8 cellular contexts compared by ENCODE assay signal in genomic region chr1:205523891-205524793, GRCh38. TPM values are rescaled to one million over a fixed set of nuclear protein-coding genes. Genes with fewer than 3 reads are reported as not detected.
DNase-seq lines count a peak whose midpoint lies in the region; ATAC-seq and TF ChIP-seq lines count a peak whose summit lies in the region.

No MANE protein-coding gene starts in this region.

- peaks cover 1 to 3% (median 2%) of the 10 kb centered on the region in 3 donors for H3K27me3 Mint-ChIP-seq in CD14-positive monocyte (ENCODE audit: low read depth in 3 of 3)
- peaks cover 2% of the 10 kb centered on the region for H3K27me3 Mint-ChIP-seq in activated CD4-positive, alpha-beta memory T cell treated with anti-CD3 and anti-CD28 coated beads for 36 hours

- no peaks in the 10 kb centered on the region for H3K36me3 Mint-ChIP-seq in CD14-positive monocyte
- H3K36me3 Mint-ChIP-seq in activated CD4-positive, alpha-beta memory T cell treated with anti-CD3 and anti-CD28 coated beads for 36 hours = no peaks in the 10 kb centered on the region

- intact Hi-C loops in CD14-positive monocyte (cut with micrococcal nuclease) = loop anchor here (1.0 to 10.0 kb wide), 6 partner anchors 36 to 249 kb away; partner anchors contain the start of gene ELK4 (in 1 of the 2)
- intact Hi-C loops in activated CD4-positive, alpha-beta memory T cell treated with anti-CD3 and anti-CD28 coated beads for 36 hours (cut with micrococcal nuclease) = loop anchor here (1.0 kb wide), 4 partner anchors 36 to 189 kb away; no protein-coding TSS in a partner anchor
- intact Hi-C loops in dorsolateral prefrontal cortex (cut with DNase I) = loop anchor here (1.0 to 10.0 kb wide), 4 partner anchors 28 to 249 kb away; no protein-coding TSS in a partner anchor

- POLR2A ChIA-PET in activated CD4-positive, alpha-beta memory T cell treated with anti-CD3 and anti-CD28 coated beads for 36 hours (lab: Charles Lee) = interaction anchor here (1.3 kb wide), 1 partner anchor 36 kb away, joined by 8 read pairs; no protein-coding TSS in a partner anchor

- no peaks in the 10 kb centered on the region for H3K27me3 ChIP-seq in dorsolateral prefrontal cortex

- no peak overlapping the region for H3K4me3 ChIP-seq in dorsolateral prefrontal cortex

- H3K4me3 Mint-ChIP-seq in CD14-positive monocyte = no peak overlapping the region
- no peak overlapping the region for H3K4me3 Mint-ChIP-seq in activated CD4-positive, alpha-beta memory T cell treated with anti-CD3 and anti-CD28 coated beads for 36 hours

- peak overlapping the region in 58 of 59 donors; percentile 8 to 100 (median 95) for H3K27ac ChIP-seq in dorsolateral prefrontal cortex

- CTCF ChIA-PET in activated CD4-positive, alpha-beta memory T cell treated with anti-CD3 and anti-CD28 coated beads for 36 hours (lab: Charles Lee) = interaction anchor here (0.6 to 11.0 kb wide), 70 partner anchors 9 to 632 kb away, joined by 3 to 321 read pairs (median 4); partner anchors contain the start of genes ELK4, KLHDC8A and LEMD1

- DNase-seq in CD14-positive monocyte (ENCODE audit: low spot score) (peak; percentile 59), NCI-H774 (lab: John Stamatoyannopoulos, UW) (peak; percentile 68), dorsolateral prefrontal cortex (peak; percentile 83 to 94 (median 90)), medulla oblongata (ENCODE audit: extremely low spot score) (peak; percentile 95)
- DNase-seq in activated CD4-positive, alpha-beta memory T cell treated with anti-CD3 and anti-CD28 coated beads for 36 hours = peak; percentile 82
- DNase-seq in stimulated activated CD8-positive, alpha-beta memory T cell treated with anti-CD3 and anti-CD28 coated beads, Interleukin-15, amount 100 ng/mL, for 48 hours (ENCODE audit: low read depth in 2 of 2) = peak; percentile 33 to 47

- no peak overlapping the region for H3K27ac Mint-ChIP-seq in CD14-positive monocyte
- no peak overlapping the region for H3K27ac Mint-ChIP-seq in activated CD4-positive, alpha-beta memory T cell treated with anti-CD3 and anti-CD28 coated beads for 36 hours

- peaks cover 0 to 2% (median 0%) of the 10 kb centered on the region in 7 donors for H3K9me3 Mint-ChIP-seq in CD14-positive monocyte
- no peaks in the 10 kb centered on the region for H3K9me3 Mint-ChIP-seq in activated CD4-positive, alpha-beta memory T cell treated with anti-CD3 and anti-CD28 coated beads for 36 hours

- peak; percentile 90 for TF ChIP-seq CTCF in CD14-positive monocyte (IDR thresholded peaks at IDR 0.05)
- peak; percentile 73 to 98 (median 91) for TF ChIP-seq CTCF in dorsolateral prefrontal cortex (IDR thresholded peaks at IDR 0.05 in 54 of 56, conservative IDR thresholded peaks at IDR 0.05 in 2 of 56; ENCODE audit: low read depth in 1 of 56, partially characterized antibody in 56 of 56)

- peaks cover 4% of the 10 kb centered on the region for H3K4me1 Mint-ChIP-seq in CD14-positive monocyte
- H3K4me1 Mint-ChIP-seq in activated CD4-positive, alpha-beta memory T cell treated with anti-CD3 and anti-CD28 coated beads for 36 hours (ENCODE audit: low read depth) = no peaks in the 10 kb centered on the region

- ATAC-seq in HG02678 (IDR thresholded peaks at IDR 0.05; ENCODE audit: unreplicated experiment) = peak; percentile 49
- no peak for ATAC-seq in HG02588 (IDR thresholded peaks at IDR 0.05; ENCODE audit: unreplicated experiment)

RNA-seq across cellular contexts. Expression of gene CDK18, which starts 19.7 kb away (rescaled TPM):
- under 1 TPM; 0.48 to 0.66 TPM for polyA plus RNA-seq in CD14-positive monocyte
- total RNA-seq in activated CD4-positive, alpha-beta memory T cell treated with anti-CD3 and anti-CD28 coated beads for 36 hours = 1 to 10 TPM; 2.5 to 2.6 TPM
- 100 to 1,000 TPM in 101 of 120 experiments, 10 to 100 TPM in 19; 55.9 to 606 (median 176) TPM for total RNA-seq in dorsolateral prefrontal cortex

Comparison
In these comparisons a context has a peak if more than half of its experiments do, and no peak if none do; other contexts are left out.
1. DNase-seq: peak in every context shown above with its lines; median percentile 95 in medulla oblongata; 90 in dorsolateral prefrontal cortex; 82 in activated CD4-positive, alpha-beta memory T cell treated with anti-CD3 and anti-CD28 coated beads for 36 hours; 68 in NCI-H774; 59 in CD14-positive monocyte; 40 in stimulated activated CD8-positive, alpha-beta memory T cell treated with anti-CD3 and anti-CD28 coated beads, Interleukin-15, amount 100 ng/mL, for 48 hours.
2. RNA of gene CDK18, which starts 19.7 kb away (total RNA-seq): 55.9 to 606 TPM in dorsolateral prefrontal cortex; 2.5 to 2.6 TPM in activated CD4-positive, alpha-beta memory T cell treated with anti-CD3 and anti-CD28 coated beads for 36 hours; every median in the first group is over 10 times any median in the second.